ENCODE assay signal across 28 cellular contexts in genomic region chr10:5146920-5147254, GRCh38. TPM values are rescaled to one million over a fixed set of nuclear protein-coding genes. Genes with fewer than 3 reads are reported as not detected.
"Had no signal": no experiment of that assay in that cellular context is flagged by ENCODE, and none has a peak within 500 bp of the region (broad histone marks: within the 10 kb centered on the region; RNA-seq: fewer than 3 reads in every experiment).

No MANE protein-coding gene starts in this region.

- DNase-seq: activated B cell treated with CpG ODN at 0.5 μM for 24 hours; activated CD4-positive, alpha-beta T cell treated with anti-CD3 and anti-CD28 coated beads, Interleukin-2, amount 50 U/mL, for 1 hour; activated CD8-positive, alpha-beta T cell treated with anti-CD3 and anti-CD28 coated beads for 36 hours; activated gamma-delta T cell treated with Interleukin-2 at 50 U/mL for 16 hours; activated naive CD4-positive, alpha-beta T cell treated with anti-CD3 and anti-CD28 coated beads, Interleukin-2, amount 50 U/mL, for 16 hours; activated T-cell treated with anti-CD3 and anti-CD28 coated beads, Interleukin-2, amount 50 U/mL, for 4 hours; amygdala; effector memory CD8-positive, alpha-beta T cell; foreskin fibroblast; head of caudate nucleus; hypothalamus; lower lobe of right lung; mesenchymal stem cell; psoas muscle; stimulated activated CD4-positive, alpha-beta T cell treated with anti-CD3 and anti-CD28 coated beads, Interleukin-15, amount 100 ng/mL, for 24 hours; stimulated activated naive CD4-positive, alpha-beta T cell; T-helper 1 cell had no signal

- H3K4me3 ChIP-seq: breast epithelium, lower lobe of right lung, psoas muscle, tibial nerve had no signal

- FAIRE-seq: colon, endothelial cell of umbilical vein had no signal

- ATAC-seq: activated CD8-positive, alpha-beta T cell treated with anti-CD3 and anti-CD28 coated beads for 36 hours; activated T-cell treated with anti-CD3 and anti-CD28 coated beads, Interleukin-2, amount 50 U/mL, for 4 hours; activated T-helper 17 cell treated with anti-CD3 and anti-CD28 coated beads, Interleukin-2, amount 50 U/mL, for 72 hours; effector memory CD8-positive, alpha-beta T cell; esophagus mucosa; lower lobe of right lung; psoas muscle had no signal

- H3K9me3 ChIP-seq: psoas muscle had no signal

- H3K4me1 ChIP-seq: breast epithelium, lower lobe of right lung, psoas muscle, tibial nerve had no signal

- H3K27me3 ChIP-seq: breast epithelium, tibial nerve had no signal

- H3K36me3 ChIP-seq: breast epithelium, lower lobe of right lung, tibial nerve had no signal

- H3K27ac ChIP-seq: breast epithelium, lower lobe of right lung, psoas muscle, tibial nerve had no signal

RNA-seq across cellular contexts. Expression of gene AKR1C8, which starts 38.1 kb away (rescaled TPM):
- total RNA-seq: activated B cell treated with CpG ODN at 0.5 μM for 24 hours; activated CD8-positive, alpha-beta T cell treated with anti-CD3 and anti-CD28 coated beads for 36 hours; activated T-cell treated with anti-CD3 and anti-CD28 coated beads, Interleukin-2, amount 50 U/mL, for 4 hours; dermis microvascular lymphatic vessel endothelial cell; endothelial cell of umbilical vein; esophagus mucosa; kidney epithelial cell; osteoblast; psoas muscle; temporal lobe; tibial nerve; urinary bladder had no signal
- polyA plus RNA-seq: endothelial cell of umbilical vein, psoas muscle, urinary bladder had no signal

RNA-seq across cellular contexts. Expression of gene AKR1C4, which starts 49.8 kb away (rescaled TPM):
- total RNA-seq: activated B cell treated with CpG ODN at 0.5 μM for 24 hours; activated CD8-positive, alpha-beta T cell treated with anti-CD3 and anti-CD28 coated beads for 36 hours; breast epithelium; dermis microvascular lymphatic vessel endothelial cell; endothelial cell of umbilical vein; esophagus mucosa; kidney epithelial cell; lower lobe of right lung; osteoblast; psoas muscle; temporal lobe; tibial nerve; urinary bladder had no signal
- polyA plus RNA-seq: endothelial cell of umbilical vein, psoas muscle had no signal

RNA-seq across cellular contexts. Expression of gene AKR1C3, which starts 52.7 kb away (rescaled TPM):
- total RNA-seq: activated B cell treated with CpG ODN at 0.5 μM for 24 hours had no signal
